10 cellular contexts compared by ENCODE assay signal in the genomic region with DNA sequence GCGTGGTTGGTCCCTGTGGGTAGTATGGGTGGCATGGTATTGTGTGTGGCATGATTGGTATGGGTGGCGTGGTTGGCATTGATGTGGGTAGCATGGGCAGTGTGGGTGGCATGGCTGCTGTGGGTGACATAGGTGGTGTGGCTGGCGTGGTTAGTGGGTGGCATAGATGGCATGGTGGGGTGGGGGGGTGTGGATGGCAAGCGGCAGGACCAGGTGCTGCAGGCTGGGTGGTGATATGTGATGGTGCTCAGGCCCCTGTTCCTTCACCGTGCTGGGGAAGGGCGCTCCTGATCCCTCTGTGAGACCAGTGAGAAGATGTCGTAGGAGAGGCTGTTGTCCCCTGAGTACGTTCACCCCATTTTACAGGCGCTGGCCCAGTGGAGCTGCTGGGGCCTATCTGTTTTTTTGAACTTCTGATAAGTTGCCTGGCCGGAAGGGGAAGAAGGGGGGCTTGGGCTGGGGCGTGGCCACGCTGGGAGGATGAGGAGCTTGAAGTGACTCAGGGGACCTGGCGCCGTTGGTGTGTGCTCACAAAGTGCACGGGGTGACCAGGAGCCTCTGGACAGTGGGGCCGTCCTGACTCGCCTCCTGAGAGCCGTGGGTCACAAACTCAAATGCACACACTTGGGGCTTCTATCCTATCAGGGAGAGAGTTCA. TPM values are rescaled to one million over a fixed set of nuclear protein-coding genes. Genes with fewer than 3 reads are reported as not detected.
DNase-seq lines count a peak whose midpoint lies in the region; ATAC-seq and TF ChIP-seq lines count a peak whose summit lies in the region.
"Had no signal": no experiment of that assay in that cellular context is flagged by ENCODE, and none has a peak within 500 bp of the region (broad histone marks: within the 10 kb centered on the region; RNA-seq: fewer than 3 reads in every experiment).

No MANE protein-coding gene starts in this region.

- no peak overlapping the region for H3K27ac Mint-ChIP-seq in activated CD4-positive, alpha-beta memory T cell treated with anti-CD3 and anti-CD28 coated beads for 36 hours
- no peak overlapping the region for H3K27ac Mint-ChIP-seq in activated CD4-positive, alpha-beta memory T cell treated with anti-CD3 and anti-CD28 coated beads, Interleukin-2, amount 10 ng/mL, durations not matched to agents 7 days and 5 days
- H3K27ac Mint-ChIP-seq in T-helper 17 cell, result no peak overlapping the region
- no peak overlapping the region for H3K27ac Mint-ChIP-seq in glutamatergic neuron (ENCODE audit: unreplicated experiment)
- no peak overlapping the region for H3K27ac Mint-ChIP-seq in stimulated activated effector memory CD8-positive, alpha-beta T cell treated with anti-CD3 and anti-CD28 coated beads, Interleukin-12 subunit alpha, Interleukin-12 subunit beta, amount 100 ng/mL, for 72 hours

- no peak for TF ChIP-seq CTCF in glutamatergic neuron (IDR thresholded peaks at IDR 0.05; ENCODE audit: partially characterized antibody, unreplicated experiment)

- intact Hi-C loops in activated CD4-positive, alpha-beta memory T cell treated with anti-CD3 and anti-CD28 coated beads for 36 hours (cut with micrococcal nuclease), result no loop called here

- no peaks in the 10 kb centered on the region for H3K27me3 Mint-ChIP-seq in activated CD4-positive, alpha-beta memory T cell treated with anti-CD3 and anti-CD28 coated beads for 36 hours
- H3K27me3 Mint-ChIP-seq in activated CD4-positive, alpha-beta memory T cell treated with anti-CD3 and anti-CD28 coated beads, Interleukin-2, amount 10 ng/mL, durations not matched to agents 7 days and 5 days, result no peaks in the 10 kb centered on the region
- H3K27me3 Mint-ChIP-seq in T-helper 17 cell (no peaks in the 10 kb centered on the region), glutamatergic neuron (ENCODE audit: unreplicated experiment) (peaks cover 4% of the 10 kb centered on the region)

- CTCF ChIA-PET in activated CD4-positive, alpha-beta memory T cell treated with anti-CD3 and anti-CD28 coated beads for 36 hours (lab: Charles Lee), result no interaction called here
- CTCF ChIA-PET in activated CD4-positive, alpha-beta memory T cell treated with anti-CD3 and anti-CD28 coated beads, Interleukin-2, amount 10 ng/mL, durations not matched to agents 7 days and 5 days (lab: Charles Lee), result no interaction called here

- POLR2A ChIA-PET in activated CD4-positive, alpha-beta memory T cell treated with anti-CD3 and anti-CD28 coated beads for 36 hours (lab: Charles Lee), result no interaction called here
- POLR2A ChIA-PET in activated CD4-positive, alpha-beta memory T cell treated with anti-CD3 and anti-CD28 coated beads, Interleukin-2, amount 10 ng/mL, durations not matched to agents 7 days and 5 days (lab: Charles Lee), result no interaction called here

- H3K9me3 ChIP-seq in T-helper 17 cell (ENCODE audit: control insufficient read depth, low read length, poor library complexity, severe bottlenecking), result no peaks in the 10 kb centered on the region

- H3K9me3 Mint-ChIP-seq in activated CD4-positive, alpha-beta memory T cell treated with anti-CD3 and anti-CD28 coated beads for 36 hours, result no peaks in the 10 kb centered on the region
- H3K9me3 Mint-ChIP-seq in activated CD4-positive, alpha-beta memory T cell treated with anti-CD3 and anti-CD28 coated beads, Interleukin-2, amount 10 ng/mL, durations not matched to agents 7 days and 5 days, result no peaks in the 10 kb centered on the region
- no peaks in the 10 kb centered on the region for H3K9me3 Mint-ChIP-seq in glutamatergic neuron (ENCODE audit: unreplicated experiment)
- H3K9me3 Mint-ChIP-seq in stimulated activated effector memory CD8-positive, alpha-beta T cell treated with anti-CD3 and anti-CD28 coated beads, Interleukin-12 subunit alpha, Interleukin-12 subunit beta, amount 100 ng/mL, for 72 hours, result no peaks in the 10 kb centered on the region

- DNase-seq in activated CD4-positive, alpha-beta memory T cell treated with anti-CD3 and anti-CD28 coated beads for 36 hours, result peak; percentile 55
- no peak for DNase-seq in activated CD4-positive, alpha-beta memory T cell treated with anti-CD3 and anti-CD28 coated beads, Interleukin-2, amount 10 ng/mL, durations not matched to agents 7 days and 5 days
- DNase-seq in T-helper 17 cell (no peak), glutamatergic neuron (peak; percentile 14), SHP77 (lab: John Stamatoyannopoulos, UW) (no peak), T1000 (lab: John Stamatoyannopoulos, UW) (no peak)
- no peak for DNase-seq in stimulated activated effector memory CD8-positive, alpha-beta T cell treated with anti-CD3 and anti-CD28 coated beads, Interleukin-12 subunit alpha, Interleukin-12 subunit beta, amount 100 ng/mL, for 72 hours (ENCODE audit: low spot score in 2 of 2)
- DNase-seq: NCI-H1092, occipital lobe had no signal

- H3K36me3 Mint-ChIP-seq in activated CD4-positive, alpha-beta memory T cell treated with anti-CD3 and anti-CD28 coated beads for 36 hours, result no peaks in the 10 kb centered on the region
- H3K36me3 Mint-ChIP-seq in activated CD4-positive, alpha-beta memory T cell treated with anti-CD3 and anti-CD28 coated beads, Interleukin-2, amount 10 ng/mL, durations not matched to agents 7 days and 5 days (ENCODE audit: low read depth), result no peaks in the 10 kb centered on the region
- no peaks in the 10 kb centered on the region for H3K36me3 Mint-ChIP-seq in T-helper 17 cell (ENCODE audit: low read depth)
- peaks cover 6% of the 10 kb centered on the region for H3K36me3 Mint-ChIP-seq in glutamatergic neuron (ENCODE audit: unreplicated experiment)
- H3K36me3 Mint-ChIP-seq in stimulated activated effector memory CD8-positive, alpha-beta T cell treated with anti-CD3 and anti-CD28 coated beads, Interleukin-12 subunit alpha, Interleukin-12 subunit beta, amount 100 ng/mL, for 72 hours, result no peaks in the 10 kb centered on the region

- H3K4me3 Mint-ChIP-seq in activated CD4-positive, alpha-beta memory T cell treated with anti-CD3 and anti-CD28 coated beads for 36 hours, result no peak overlapping the region
- no peak overlapping the region for H3K4me3 Mint-ChIP-seq in activated CD4-positive, alpha-beta memory T cell treated with anti-CD3 and anti-CD28 coated beads, Interleukin-2, amount 10 ng/mL, durations not matched to agents 7 days and 5 days
- no peak overlapping the region for H3K4me3 Mint-ChIP-seq in T-helper 17 cell
- H3K4me3 Mint-ChIP-seq in glutamatergic neuron (ENCODE audit: unreplicated experiment), result no peak overlapping the region
- H3K4me3 Mint-ChIP-seq in stimulated activated effector memory CD8-positive, alpha-beta T cell treated with anti-CD3 and anti-CD28 coated beads, Interleukin-12 subunit alpha, Interleukin-12 subunit beta, amount 100 ng/mL, for 72 hours, result no peak overlapping the region

- ATAC-seq in T-helper 17 cell (peak; percentile 47), GM19463 (IDR thresholded peaks at IDR 0.05; ENCODE audit: unreplicated experiment) (no peak)
- peak; percentile 45 for ATAC-seq in stimulated activated effector memory CD8-positive, alpha-beta T cell treated with anti-CD3 and anti-CD28 coated beads, Interleukin-12 subunit alpha, Interleukin-12 subunit beta, amount 100 ng/mL, for 72 hours

- H3K4me1 Mint-ChIP-seq in activated CD4-positive, alpha-beta memory T cell treated with anti-CD3 and anti-CD28 coated beads for 36 hours (ENCODE audit: low read depth), result peaks cover 38% of the 10 kb centered on the region
- H3K4me1 Mint-ChIP-seq in activated CD4-positive, alpha-beta memory T cell treated with anti-CD3 and anti-CD28 coated beads, Interleukin-2, amount 10 ng/mL, durations not matched to agents 7 days and 5 days, result peaks cover 19% of the 10 kb centered on the region
- H3K4me1 Mint-ChIP-seq in T-helper 17 cell, result peaks cover 32% of the 10 kb centered on the region
- H3K4me1 Mint-ChIP-seq in glutamatergic neuron (ENCODE audit: low read depth, unreplicated experiment), result peaks cover 5% of the 10 kb centered on the region
- H3K4me1 Mint-ChIP-seq in stimulated activated effector memory CD8-positive, alpha-beta T cell treated with anti-CD3 and anti-CD28 coated beads, Interleukin-12 subunit alpha, Interleukin-12 subunit beta, amount 100 ng/mL, for 72 hours, result peaks cover 27% of the 10 kb centered on the region

RNA-seq across cellular contexts. Expression of a gene that starts 17.5 kb away (rescaled TPM):
- total RNA-seq in activated CD4-positive, alpha-beta memory T cell treated with anti-CD3 and anti-CD28 coated beads for 36 hours, result 1 to 10 TPM; 7.4 to 7.5 TPM
- total RNA-seq in activated CD4-positive, alpha-beta memory T cell treated with anti-CD3 and anti-CD28 coated beads, Interleukin-2, amount 10 ng/mL, durations not matched to agents 7 days and 5 days, result 1 to 10 TPM; 9.3 to 9.5 TPM
- total RNA-seq in T-helper 17 cell, result 10 to 100 TPM; 17.6 to 24.7 TPM
- 36.3 TPM for total RNA-seq in glutamatergic neuron (ENCODE audit: unreplicated experiment)

Comparison
In these comparisons a context has a peak if more than half of its experiments do, and no peak if none do; other contexts are left out.
1. DNase-seq: peak in activated CD4-positive, alpha-beta memory T cell treated with anti-CD3 and anti-CD28 coated beads for 36 hours (single experiment) and glutamatergic neuron (single experiment); none in activated CD4-positive, alpha-beta memory T cell treated with anti-CD3 and anti-CD28 coated beads, Interleukin-2, amount 10 ng/mL, durations not matched to agents 7 days and 5 days (single experiment), T-helper 17 cell (0 of 3), stimulated activated effector memory CD8-positive, alpha-beta T cell treated with anti-CD3 and anti-CD28 coated beads, Interleukin-12 subunit alpha, Interleukin-12 subunit beta, amount 100 ng/mL, for 72 hours (0 of 2), SHP77 (0 of 2) and T1000 (single experiment).